In genomic region chr6:1515781-1516180, GRCh38 we compare ENCODE assay signal across 3 cellular contexts.
TF ChIP-seq lines count a peak whose summit lies in the region.

No MANE protein-coding gene starts in this region.

TF ChIP-seq in SK-N-SH, 30 proteins besides CTCF, POLR2A, EP300 and RAD21:
- TF ChIP-seq IRF3 (IDR thresholded peaks at IDR 0.05; ENCODE audit: low read depth, low read length) (no peak), MXI1 (IDR thresholded peaks at IDR 0.05; ENCODE audit: low read depth, low read length) (no peak), GATA2 (CRISPR knock-in tag; IDR thresholded peaks at IDR 0.05) (no peak), USF1 (IDR thresholded peaks at IDR 0.05; ENCODE audit: borderline replicate concordance, low read depth) (0 out of 2 replicates have a peak, but pooled peaks have one; percentile 10), JUND (IDR thresholded peaks at IDR 0.05) (no peak), MAX (IDR thresholded peaks at IDR 0.05; ENCODE audit: low read depth) (no peak)

TF ChIP-seq in SK-N-SH treated with all-trans-retinoic acid at 6 μM for 48 hours, 23 proteins besides CTCF, POLR2A, EP300 and RAD21 (continued from another document):
- TF ChIP-seq, protein P1, sequence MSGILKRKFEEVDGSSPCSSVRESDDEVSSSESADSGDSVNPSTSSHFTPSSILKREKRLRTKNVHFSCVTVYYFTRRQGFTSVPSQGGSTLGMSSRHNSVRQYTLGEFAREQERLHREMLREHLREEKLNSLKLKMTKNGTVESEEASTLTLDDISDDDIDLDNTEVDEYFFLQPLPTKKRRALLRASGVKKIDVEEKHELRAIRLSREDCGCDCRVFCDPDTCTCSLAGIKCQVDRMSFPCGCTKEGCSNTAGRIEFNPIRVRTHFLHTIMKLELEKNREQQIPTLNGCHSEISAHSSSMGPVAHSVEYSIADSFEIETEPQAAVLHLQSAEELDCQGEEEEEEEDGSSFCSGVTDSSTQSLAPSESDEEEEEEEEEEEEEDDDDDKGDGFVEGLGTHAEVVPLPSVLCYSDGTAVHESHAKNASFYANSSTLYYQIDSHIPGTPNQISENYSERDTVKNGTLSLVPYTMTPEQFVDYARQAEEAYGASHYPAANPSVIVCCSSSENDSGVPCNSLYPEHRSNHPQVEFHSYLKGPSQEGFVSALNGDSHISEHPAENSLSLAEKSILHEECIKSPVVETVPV (CRISPR knock-in tag; IDR thresholded peaks at IDR 0.05) = no peak
- no peak for TF ChIP-seq ARNTL (CRISPR knock-in tag; IDR thresholded peaks at IDR 0.05; ENCODE audit: borderline replicate concordance, low read depth)
- TF ChIP-seq ZFP3 (CRISPR knock-in tag; IDR thresholded peaks at IDR 0.05) = no peak
- TF ChIP-seq, protein P2, sequence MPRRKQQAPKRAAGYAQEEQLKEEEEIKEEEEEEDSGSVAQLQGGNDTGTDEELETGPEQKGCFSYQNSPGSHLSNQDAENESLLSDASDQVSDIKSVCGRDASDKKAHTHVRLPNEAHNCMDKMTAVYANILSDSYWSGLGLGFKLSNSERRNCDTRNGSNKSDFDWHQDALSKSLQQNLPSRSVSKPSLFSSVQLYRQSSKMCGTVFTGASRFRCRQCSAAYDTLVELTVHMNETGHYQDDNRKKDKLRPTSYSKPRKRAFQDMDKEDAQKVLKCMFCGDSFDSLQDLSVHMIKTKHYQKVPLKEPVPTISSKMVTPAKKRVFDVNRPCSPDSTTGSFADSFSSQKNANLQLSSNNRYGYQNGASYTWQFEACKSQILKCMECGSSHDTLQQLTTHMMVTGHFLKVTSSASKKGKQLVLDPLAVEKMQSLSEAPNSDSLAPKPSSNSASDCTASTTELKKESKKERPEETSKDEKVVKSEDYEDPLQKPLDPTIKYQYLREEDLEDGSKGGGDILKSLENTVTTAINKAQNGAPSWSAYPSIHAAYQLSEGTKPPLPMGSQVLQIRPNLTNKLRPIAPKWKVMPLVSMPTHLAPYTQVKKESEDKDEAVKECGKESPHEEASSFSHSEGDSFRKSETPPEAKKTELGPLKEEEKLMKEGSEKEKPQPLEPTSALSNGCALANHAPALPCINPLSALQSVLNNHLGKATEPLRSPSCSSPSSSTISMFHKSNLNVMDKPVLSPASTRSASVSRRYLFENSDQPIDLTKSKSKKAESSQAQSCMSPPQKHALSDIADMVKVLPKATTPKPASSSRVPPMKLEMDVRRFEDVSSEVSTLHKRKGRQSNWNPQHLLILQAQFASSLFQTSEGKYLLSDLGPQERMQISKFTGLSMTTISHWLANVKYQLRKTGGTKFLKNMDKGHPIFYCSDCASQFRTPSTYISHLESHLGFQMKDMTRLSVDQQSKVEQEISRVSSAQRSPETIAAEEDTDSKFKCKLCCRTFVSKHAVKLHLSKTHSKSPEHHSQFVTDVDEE (CRISPR knock-in tag; IDR thresholded peaks at IDR 0.05) = no peak
TF ChIP-seq in SK-N-SH treated with all-trans-retinoic acid at 6 μM for 48 hours: peak in this region for 0.

TF ChIP-seq in K562, 482 proteins besides CTCF, POLR2A, EP300 and RAD21 (continued from another document):
- TF ChIP-seq, protein P3, sequence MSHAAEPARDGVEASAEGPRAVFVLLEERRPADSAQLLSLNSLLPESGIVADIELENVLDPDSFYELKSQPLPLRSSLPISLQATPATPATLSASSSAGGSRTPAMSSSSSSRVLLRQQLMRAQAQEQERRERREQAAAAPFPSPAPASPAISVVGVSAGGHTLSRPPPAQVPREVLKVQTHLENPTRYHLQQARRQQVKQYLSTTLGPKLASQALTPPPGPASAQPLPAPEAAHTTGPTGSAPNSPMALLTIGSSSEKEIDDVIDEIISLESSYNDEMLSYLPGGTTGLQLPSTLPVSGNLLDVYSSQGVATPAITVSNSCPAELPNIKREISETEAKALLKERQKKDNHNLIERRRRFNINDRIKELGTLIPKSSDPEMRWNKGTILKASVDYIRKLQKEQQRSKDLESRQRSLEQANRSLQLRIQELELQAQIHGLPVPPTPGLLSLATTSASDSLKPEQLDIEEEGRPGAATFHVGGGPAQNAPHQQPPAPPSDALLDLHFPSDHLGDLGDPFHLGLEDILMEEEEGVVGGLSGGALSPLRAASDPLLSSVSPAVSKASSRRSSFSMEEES (CRISPR knock-in tag; IDR thresholded peaks at IDR 0.05) = peak; percentile 86
